In genomic region chr9:71909887-71910601, GRCh38 we compare ENCODE assay signal across 8 cellular contexts. TPM values are rescaled to one million over a fixed set of nuclear protein-coding genes. Genes with fewer than 3 reads are reported as not detected.
DNase-seq lines count a peak whose midpoint lies in the region; ATAC-seq and TF ChIP-seq lines count a peak whose summit lies in the region.

No MANE protein-coding gene starts in this region.

- peaks cover 54% of the 10 kb centered on the region for H4K20me1 ChIP-seq in hepatocyte (ENCODE audit: insufficient read depth, poor library complexity, severe bottlenecking)

- H3K4me2 ChIP-seq in hepatocyte = peak overlapping the region; percentile 81

- 1% methylated on average over 26 of the region's 41 CpGs for WGBS in hepatocyte (ENCODE audit: low lambda C conversion rate, missing lambda C conversion rate)
- WGBS in psoas muscle, 3 donors = 0 to 1% (median 1%) methylated on average over 28 to 41 of the region's 41 CpGs

- peak overlapping the region; percentile 95 for H3K4me3 ChIP-seq in SK-N-MC
- peak overlapping the region; percentile 71 for H3K4me3 ChIP-seq in astrocyte of the spinal cord (ENCODE audit: low read depth, low read length)
- H3K4me3 ChIP-seq in hepatocyte = peak overlapping the region; percentile 95
- H3K4me3 ChIP-seq in psoas muscle = peak overlapping the region; percentile 98

- H2AFZ ChIP-seq in hepatocyte = peak overlapping the region; percentile 47

- no peaks in the 10 kb centered on the region for H3K9me3 ChIP-seq in SK-N-MC (ENCODE audit: low read depth, low read length)
- H3K9me3 ChIP-seq in hepatocyte (ENCODE audit: low read depth) = no peaks in the 10 kb centered on the region
- H3K9me3 ChIP-seq in psoas muscle = no peaks in the 10 kb centered on the region

- no peak overlapping the region for H3K27ac ChIP-seq in SK-N-MC
- H3K27ac ChIP-seq in hepatocyte = peak overlapping the region; percentile 84
- H3K27ac ChIP-seq in psoas muscle = peak overlapping the region; percentile 96

- TF ChIP-seq CTCF in GM13977 (IDR thresholded peaks at IDR 0.05; ENCODE audit: extremely low read depth, insufficient read depth, missing control alignments) = no peak
- TF ChIP-seq CTCF in astrocyte of the spinal cord (IDR thresholded peaks at IDR 0.05; ENCODE audit: low read depth, low read length) = no peak
- no peak for TF ChIP-seq CTCF in hepatocyte (IDR thresholded peaks at IDR 0.05; ENCODE audit: poor library complexity)
- TF ChIP-seq CTCF in psoas muscle (IDR thresholded peaks at IDR 0.05) = no peak

- intact Hi-C loops in psoas muscle (cut with DNase I) = loop anchor here in 1 of 2 donors (5.0 kb wide), 2 partner anchors 38 to 72 kb away; no protein-coding TSS in a partner anchor

- H3K36me3 ChIP-seq in SK-N-MC (ENCODE audit: insufficient read depth, low read length) (no peaks in the 10 kb centered on the region), hepatocyte (replicated peaks; ENCODE audit: insufficient read depth, low read depth) (no peaks in the 10 kb centered on the region), psoas muscle (ENCODE audit: insufficient read depth in 1 of 2, low read depth in 1 of 2) (no peaks in the 10 kb centered on the region)

- peak; percentile 29 for DNase-seq in A172 (ENCODE audit: low spot score)
- peak; percentile 38 for DNase-seq in GM13977 (ENCODE audit: low spot score)
- no peak for DNase-seq in SK-N-MC (ENCODE audit: low read depth, low spot score)
- DNase-seq in astrocyte of the spinal cord (ENCODE audit: low read depth, low spot score) = peak; percentile 46
- peak; percentile 77 for DNase-seq in hepatocyte (ENCODE audit: low spot score)
- peak; percentile 66 to 80 for DNase-seq in psoas muscle

- in situ Hi-C loops in GM13977 (cut with MboI; ENCODE audit: low pct_unique_long_range_greater_than_20kb, low sequenced_read_pairs, unreplicated experiment) = no loop called here
- in situ Hi-C loops in astrocyte of the spinal cord (cut with HindIII; ENCODE audit: low sequenced_read_pairs) = no loop called here

- H3K27me3 ChIP-seq in hepatocyte (no peaks in the 10 kb centered on the region), psoas muscle (ENCODE audit: insufficient read depth in 3 of 3, low read length in 2 of 3) (no peaks in the 10 kb centered on the region)

- peaks cover 80% of the 10 kb centered on the region for H3K79me2 ChIP-seq in hepatocyte

- no peaks in the 10 kb centered on the region for H3K9me2 ChIP-seq in hepatocyte (replicated peaks; ENCODE audit: insufficient read depth)

- peak; percentile 4 for ATAC-seq in HG03521 (IDR thresholded peaks at IDR 0.05; ENCODE audit: unreplicated experiment)
- peak; percentile 22 to 42 (median 38) for ATAC-seq in psoas muscle
- no peak for ATAC-seq in HG03354 (IDR thresholded peaks at IDR 0.05; ENCODE audit: poor library complexity, severe bottlenecking, unreplicated experiment)

- H3K4me1 ChIP-seq in hepatocyte (ENCODE audit: insufficient read depth) (peaks cover 15% of the 10 kb centered on the region), psoas muscle (peaks cover 47% of the 10 kb centered on the region)

- H3K9ac ChIP-seq in SK-N-MC (ENCODE audit: insufficient read length) = peak overlapping the region; percentile 75

RNA-seq across cellular contexts. Expression of gene ABHD17B, which starts 0.9 kb away (rescaled TPM):
- total RNA-seq in A172 (2014; rRNA removed; shearing (Covaris generic)) = 34.5 and 41.7 TPM in 2 replicates
- total RNA-seq in hepatocyte (40.0 and 42.0 TPM in 2 replicates), psoas muscle (10 to 100 TPM; 10.5 to 68.3 (median 17.4) TPM)
- polyA plus RNA-seq in hepatocyte (22.9 and 26.9 TPM in 2 replicates), psoas muscle (10 to 100 TPM in 2 of 3 donors, 1 to 10 TPM in 1; 8.4 to 25.5 (median 12.1) TPM)

RNA-seq across cellular contexts. Expression of gene C9orf85, which starts 1.4 kb away (rescaled TPM):
- 10.9 and 16.5 TPM in 2 replicates for total RNA-seq in A172 (2014; rRNA removed; shearing (Covaris generic))
- total RNA-seq in hepatocyte (16.8 and 20.3 TPM in 2 replicates), psoas muscle (1 to 10 TPM; 5.5 to 9.3 (median 7.7) TPM)
- polyA plus RNA-seq in hepatocyte (10.4 and 12.2 TPM in 2 replicates), psoas muscle (10 to 100 TPM in 1 of 3 donors, 1 to 10 TPM in 2; 7.1 to 13.7 (median 8.5) TPM)
